Comparison of ENCODE assay signal across 3 cellular contexts in genomic region chr7:1238363-1239331, GRCh38.
TF ChIP-seq lines count a peak whose summit lies in the region.

No MANE protein-coding gene starts in this region.

TF ChIP-seq in SK-N-SH, 30 proteins besides CTCF, POLR2A, EP300 and RAD21:
- no peak for TF ChIP-seq SIN3A (IDR thresholded peaks at IDR 0.05; ENCODE audit: borderline replicate concordance, low read depth, low read length)
- TF ChIP-seq EZH2phosphoT487 (IDR thresholded peaks at IDR 0.05; ENCODE audit: borderline replicate concordance, low read depth), result peak; percentile 92; the same call in 1 of the 2 replicates
TF ChIP-seq in SK-N-SH: peak in this region for 1.

TF ChIP-seq in SK-N-SH treated with all-trans-retinoic acid at 6 μM for 48 hours, 23 proteins besides CTCF, POLR2A, EP300 and RAD21:
- TF ChIP-seq TSHZ2 (CRISPR knock-in tag; IDR thresholded peaks at IDR 0.05) (no peak), ARNTL (CRISPR knock-in tag; IDR thresholded peaks at IDR 0.05; ENCODE audit: borderline replicate concordance, low read depth) (no peak), GLIS3 (CRISPR knock-in tag; IDR thresholded peaks at IDR 0.05) (no peak), ISL1 (CRISPR knock-in tag; IDR thresholded peaks at IDR 0.05) (no peak), CSRNP3 (CRISPR knock-in tag; IDR thresholded peaks at IDR 0.05) (no peak), ZFP3 (CRISPR knock-in tag; IDR thresholded peaks at IDR 0.05) (no peak), ZNF565 (CRISPR knock-in tag; conservative IDR thresholded peaks at IDR 0.05; ENCODE audit: low read depth) (no peak), BACH2 (CRISPR knock-in tag; IDR thresholded peaks at IDR 0.05; ENCODE audit: borderline replicate concordance) (no peak), PPARA (CRISPR knock-in tag; IDR thresholded peaks at IDR 0.05; ENCODE audit: borderline replicate concordance) (no peak), ESRRG (CRISPR knock-in tag; IDR thresholded peaks at IDR 0.05) (no peak), RARB (CRISPR knock-in tag; IDR thresholded peaks at IDR 0.05) (no peak), TCF4 (CRISPR knock-in tag; IDR thresholded peaks at IDR 0.05; ENCODE audit: borderline replicate concordance) (no peak), ZFP30 (CRISPR knock-in tag; IDR thresholded peaks at IDR 0.05) (no peak), ZNF70 (CRISPR knock-in tag; IDR thresholded peaks at IDR 0.05) (no peak), TOX (CRISPR knock-in tag; IDR thresholded peaks at IDR 0.05; ENCODE audit: borderline replicate concordance) (no peak), SNAI2 (CRISPR knock-in tag; IDR thresholded peaks at IDR 0.05) (no peak), OSR1 (CRISPR knock-in tag; IDR thresholded peaks at IDR 0.05) (no peak), CSDC2 (CRISPR knock-in tag; IDR thresholded peaks at IDR 0.05) (no peak), POU6F1 (CRISPR knock-in tag; IDR thresholded peaks at IDR 0.05; ENCODE audit: borderline replicate concordance, low read depth) (no peak), CREB5 (CRISPR knock-in tag; IDR thresholded peaks at IDR 0.05; ENCODE audit: low read depth) (no peak)

TF ChIP-seq in K562, 482 proteins besides CTCF, POLR2A, EP300 and RAD21:
- TF ChIP-seq ZFP30 (CRISPR knock-in tag; IDR thresholded peaks at IDR 0.05; ENCODE audit: borderline replicate concordance) (no peak), ZNF165 (CRISPR knock-in tag; IDR thresholded peaks at IDR 0.05; ENCODE audit: borderline replicate concordance) (no peak), EZH2 (IDR thresholded peaks at IDR 0.05; ENCODE audit: borderline replicate concordance, low read depth, low read length) (0 out of 2 replicates have a peak, but pooled peaks have one; percentile 31)
